Comparison of ENCODE assay signal across 2 cellular contexts in the genomic region with DNA sequence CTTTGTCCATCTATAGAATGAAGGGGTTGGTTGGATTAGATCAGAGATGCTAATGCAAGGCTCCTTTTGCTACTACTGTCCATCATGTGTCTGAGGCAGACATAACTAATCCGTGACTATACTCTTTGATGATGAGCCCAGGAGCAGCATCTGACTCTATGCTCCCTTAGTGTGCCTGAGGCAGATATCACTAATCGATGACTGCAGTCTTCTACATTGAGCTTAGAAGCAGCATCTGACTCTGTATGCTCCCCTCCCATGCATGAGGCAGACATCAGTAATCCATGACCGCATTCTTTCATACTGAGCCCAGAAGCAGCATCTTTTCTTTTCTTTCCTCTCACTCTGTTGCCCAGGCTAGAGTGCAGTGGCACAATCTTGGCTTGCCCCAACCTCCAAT.
TF ChIP-seq lines count a peak whose summit lies in the region.

No MANE protein-coding gene starts in this region.

TF ChIP-seq in HEK293, 187 proteins besides CTCF, POLR2A, EP300 and RAD21:
- TF ChIP-seq ZNF23 (tag by site-specific recombination; IDR thresholded peaks at IDR 0.05; ENCODE audit: borderline replicate concordance) (peak; percentile 63; the same call in 1 of the 2 replicates), ZNF549 (tag by site-specific recombination; IDR thresholded peaks at IDR 0.05) (no peak), ZBTB17 (tag by site-specific recombination; IDR thresholded peaks at IDR 0.05) (peak; percentile 100)

TF ChIP-seq in K562, 482 proteins besides CTCF, POLR2A, EP300 and RAD21:
- TF ChIP-seq ZBTB17 (CRISPR knock-in tag; IDR thresholded peaks at IDR 0.05) = peak; percentile 91
- TF ChIP-seq, protein P1, sequence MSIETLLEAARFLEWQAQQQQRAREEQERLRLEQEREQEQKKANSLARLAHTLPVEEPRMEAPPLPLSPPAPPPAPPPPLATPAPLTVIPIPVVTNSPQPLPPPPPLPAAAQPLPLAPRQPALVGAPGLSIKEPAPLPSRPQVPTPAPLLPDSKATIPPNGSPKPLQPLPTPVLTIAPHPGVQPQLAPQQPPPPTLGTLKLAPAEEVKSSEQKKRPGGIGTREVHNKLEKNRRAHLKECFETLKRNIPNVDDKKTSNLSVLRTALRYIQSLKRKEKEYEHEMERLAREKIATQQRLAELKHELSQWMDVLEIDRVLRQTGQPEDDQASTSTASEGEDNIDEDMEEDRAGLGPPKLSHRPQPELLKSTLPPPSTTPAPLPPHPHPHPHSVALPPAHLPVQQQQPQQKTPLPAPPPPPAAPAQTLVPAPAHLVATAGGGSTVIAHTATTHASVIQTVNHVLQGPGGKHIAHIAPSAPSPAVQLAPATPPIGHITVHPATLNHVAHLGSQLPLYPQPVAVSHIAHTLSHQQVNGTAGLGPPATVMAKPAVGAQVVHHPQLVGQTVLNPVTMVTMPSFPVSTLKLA (conservative IDR thresholded peaks at IDR 0.05) = no peak
- TF ChIP-seq, protein P2, sequence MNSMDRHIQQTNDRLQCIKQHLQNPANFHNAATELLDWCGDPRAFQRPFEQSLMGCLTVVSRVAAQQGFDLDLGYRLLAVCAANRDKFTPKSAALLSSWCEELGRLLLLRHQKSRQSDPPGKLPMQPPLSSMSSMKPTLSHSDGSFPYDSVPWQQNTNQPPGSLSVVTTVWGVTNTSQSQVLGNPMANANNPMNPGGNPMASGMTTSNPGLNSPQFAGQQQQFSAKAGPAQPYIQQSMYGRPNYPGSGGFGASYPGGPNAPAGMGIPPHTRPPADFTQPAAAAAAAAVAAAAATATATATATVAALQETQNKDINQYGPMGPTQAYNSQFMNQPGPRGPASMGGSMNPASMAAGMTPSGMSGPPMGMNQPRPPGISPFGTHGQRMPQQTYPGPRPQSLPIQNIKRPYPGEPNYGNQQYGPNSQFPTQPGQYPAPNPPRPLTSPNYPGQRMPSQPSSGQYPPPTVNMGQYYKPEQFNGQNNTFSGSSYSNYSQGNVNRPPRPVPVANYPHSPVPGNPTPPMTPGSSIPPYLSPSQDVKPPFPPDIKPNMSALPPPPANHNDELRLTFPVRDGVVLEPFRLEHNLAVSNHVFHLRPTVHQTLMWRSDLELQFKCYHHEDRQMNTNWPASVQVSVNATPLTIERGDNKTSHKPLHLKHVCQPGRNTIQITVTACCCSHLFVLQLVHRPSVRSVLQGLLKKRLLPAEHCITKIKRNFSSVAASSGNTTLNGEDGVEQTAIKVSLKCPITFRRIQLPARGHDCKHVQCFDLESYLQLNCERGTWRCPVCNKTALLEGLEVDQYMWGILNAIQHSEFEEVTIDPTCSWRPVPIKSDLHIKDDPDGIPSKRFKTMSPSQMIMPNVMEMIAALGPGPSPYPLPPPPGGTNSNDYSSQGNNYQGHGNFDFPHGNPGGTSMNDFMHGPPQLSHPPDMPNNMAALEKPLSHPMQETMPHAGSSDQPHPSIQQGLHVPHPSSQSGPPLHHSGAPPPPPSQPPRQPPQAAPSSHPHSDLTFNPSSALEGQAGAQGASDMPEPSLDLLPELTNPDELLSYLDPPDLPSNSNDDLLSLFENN (IDR thresholded peaks at IDR 0.05; ENCODE audit: low read depth in 2 of 2, low read length in 2 of 2) = peak in 1 of 2 experiments; percentile 60; a peak in 1 of 4 replicates
- TF ChIP-seq, protein P3, sequence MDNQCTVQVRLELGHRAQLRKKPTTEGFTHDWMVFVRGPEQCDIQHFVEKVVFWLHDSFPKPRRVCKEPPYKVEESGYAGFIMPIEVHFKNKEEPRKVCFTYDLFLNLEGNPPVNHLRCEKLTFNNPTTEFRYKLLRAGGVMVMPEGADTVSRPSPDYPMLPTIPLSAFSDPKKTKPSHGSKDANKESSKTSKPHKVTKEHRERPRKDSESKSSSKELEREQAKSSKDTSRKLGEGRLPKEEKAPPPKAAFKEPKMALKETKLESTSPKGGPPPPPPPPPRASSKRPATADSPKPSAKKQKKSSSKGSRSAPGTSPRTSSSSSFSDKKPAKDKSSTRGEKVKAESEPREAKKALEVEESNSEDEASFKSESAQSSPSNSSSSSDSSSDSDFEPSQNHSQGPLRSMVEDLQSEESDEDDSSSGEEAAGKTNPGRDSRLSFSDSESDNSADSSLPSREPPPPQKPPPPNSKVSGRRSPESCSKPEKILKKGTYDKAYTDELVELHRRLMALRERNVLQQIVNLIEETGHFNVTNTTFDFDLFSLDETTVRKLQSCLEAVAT (IDR thresholded peaks at IDR 0.05) = peak in 1 of 2 experiments; percentile 93; a peak in 2 of 4 replicates
TF ChIP-seq in K562: peak in this region for 3.
